Comparison of ENCODE assay signal across 11 cellular contexts in the genomic region with DNA sequence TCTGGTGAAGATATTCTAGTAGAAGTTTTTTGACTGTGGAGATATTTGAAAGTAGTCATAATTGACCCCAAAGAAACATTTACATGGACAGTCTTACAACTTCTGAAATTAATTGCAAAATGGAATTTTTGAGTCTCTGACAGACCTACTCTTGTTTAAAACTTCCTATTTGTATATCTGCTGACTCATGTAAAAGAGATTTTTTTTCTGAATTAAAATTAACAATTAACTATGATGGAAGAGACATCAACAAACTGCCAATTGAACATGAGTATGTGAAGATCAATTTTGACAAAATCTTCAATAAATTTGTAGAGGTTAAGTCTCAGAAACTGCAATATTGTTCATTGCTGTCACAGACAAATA.
DNase-seq lines count a peak whose midpoint lies in the region; ATAC-seq and TF ChIP-seq lines count a peak whose summit lies in the region.
"Had no signal": no experiment of that assay in that cellular context is flagged by ENCODE, and none has a peak within 500 bp of the region (broad histone marks: within the 10 kb centered on the region; RNA-seq: fewer than 3 reads in every experiment).

No MANE protein-coding gene starts in this region.

- no peaks in the 10 kb centered on the region for H3K9me3 Mint-ChIP-seq in activated T-cell treated with anti-CD3 and anti-CD28 coated beads, Interleukin-2, amount 50 U/mL, for 72 hours

- H3K4me2 ChIP-seq in OCI-LY3 (ENCODE audit: low read length): peak overlapping the region; percentile 41
- peak overlapping the region; percentile 70 for H3K4me2 ChIP-seq in smooth muscle cell

- H3K36me3 ChIP-seq in OCI-LY3 (replicated peaks; ENCODE audit: low read depth, low read length) (no peaks in the 10 kb centered on the region), brain microvascular endothelial cell (replicated peaks) (no peaks in the 10 kb centered on the region), smooth muscle cell (ENCODE audit: low read depth) (no peaks in the 10 kb centered on the region)
- H3K36me3 ChIP-seq: lower lobe of right lung had no signal

- no peak overlapping the region for H3K9ac ChIP-seq in OCI-LY3 (ENCODE audit: low read length)
- peak overlapping the region; percentile 38 for H3K9ac ChIP-seq in smooth muscle cell (ENCODE audit: low read depth)

- H4K20me1 ChIP-seq in OCI-LY3 (ENCODE audit: insufficient read depth, low read length): peaks cover 16% of the 10 kb centered on the region
- no peaks in the 10 kb centered on the region for H4K20me1 ChIP-seq in smooth muscle cell (ENCODE audit: low read depth)

- H3K4me1 Mint-ChIP-seq in activated T-cell treated with anti-CD3 and anti-CD28 coated beads, Interleukin-2, amount 50 U/mL, for 72 hours (ENCODE audit: low read depth): peaks cover 58% of the 10 kb centered on the region

- no peak for ATAC-seq in activated T-cell treated with anti-CD3 and anti-CD28 coated beads, Interleukin-2, amount 50 U/mL, for 72 hours (replicated peaks in 1 of 2)
- ATAC-seq in GM18873 (IDR thresholded peaks at IDR 0.05; ENCODE audit: low FRiP score, unreplicated experiment) (no peak), GM21528 (IDR thresholded peaks at IDR 0.05; ENCODE audit: low FRiP score, unreplicated experiment) (no peak)
- ATAC-seq: lower lobe of right lung had no signal

- no peaks in the 10 kb centered on the region for H3K27me3 Mint-ChIP-seq in activated T-cell treated with anti-CD3 and anti-CD28 coated beads, Interleukin-2, amount 50 U/mL, for 72 hours (ENCODE audit: low read depth)

- H3K79me2 ChIP-seq in OCI-LY3 (ENCODE audit: low read length) (no peaks in the 10 kb centered on the region), smooth muscle cell (ENCODE audit: low read depth) (no peaks in the 10 kb centered on the region)

- H3K27me3 ChIP-seq in OCI-LY3 (ENCODE audit: low read depth, low read length) (peaks cover 67% of the 10 kb centered on the region), brain microvascular endothelial cell (replicated peaks) (no peaks in the 10 kb centered on the region), smooth muscle cell (ENCODE audit: low read depth) (no peaks in the 10 kb centered on the region)

- DNase-seq in activated T-cell treated with anti-CD3 and anti-CD28 coated beads, Interleukin-2, amount 50 U/mL, for 72 hours: no peak
- DNase-seq in activated T-cell treated with anti-CD3 and anti-CD28 coated beads, Interleukin-2, amount 50 U/mL, for 1 hour: no peak
- DNase-seq in brain microvascular endothelial cell (no peak), smooth muscle cell (lab: John Stamatoyannopoulos, UW; ENCODE audit: unreplicated experiment) (no peak), EL (no peak)
- DNase-seq: lower lobe of right lung, NCI-H1417 treated with DMSO at 0.1 percent for 48 hours, NCI-H510A had no signal

- H3K36me3 Mint-ChIP-seq in activated T-cell treated with anti-CD3 and anti-CD28 coated beads, Interleukin-2, amount 50 U/mL, for 72 hours (ENCODE audit: insufficient read depth in 2 of 2): peaks cover 0 to 3% of the 10 kb centered on the region in 2 donors

- H3F3A ChIP-seq in smooth muscle cell (ENCODE audit: low read depth): peaks cover 3% of the 10 kb centered on the region

- in situ Hi-C loops in brain microvascular endothelial cell (cut with HindIII; ENCODE audit: low pct_ligation_motif_present, low sequenced_read_pairs): no loop called here

- peaks cover 5% of the 10 kb centered on the region; the same call in 1 of the 2 replicates for H3K9me3 ChIP-seq in OCI-LY3 (ENCODE audit: insufficient read depth, low read length)
- H3K9me3 ChIP-seq in smooth muscle cell (replicated peaks; ENCODE audit: low read depth): no peaks in the 10 kb centered on the region
- H3K9me3 ChIP-seq: lower lobe of right lung had no signal

- H3K27ac ChIP-seq in OCI-LY3 (ENCODE audit: low read length) (no peak overlapping the region), brain microvascular endothelial cell (peak overlapping the region; percentile 75), smooth muscle cell (ENCODE audit: low read depth) (peak overlapping the region; percentile 79)
- H3K27ac ChIP-seq: lower lobe of right lung had no signal

- peak overlapping the region; percentile 81 for H3K27ac Mint-ChIP-seq in activated T-cell treated with anti-CD3 and anti-CD28 coated beads, Interleukin-2, amount 50 U/mL, for 72 hours

- no peak for TF ChIP-seq CTCF in OCI-LY3 (IDR thresholded peaks at IDR 0.05; ENCODE audit: low read depth, low read length)
- no peak for TF ChIP-seq CTCF in brain microvascular endothelial cell (IDR thresholded peaks at IDR 0.05; ENCODE audit: low read depth, low read length, missing control alignments)
- no peak for TF ChIP-seq CTCF in smooth muscle cell (IDR thresholded peaks at IDR 0.05; ENCODE audit: borderline replicate concordance, insufficient read depth, poor library complexity, severe bottlenecking)

- peaks cover 49% of the 10 kb centered on the region for H3K4me1 ChIP-seq in OCI-LY3 (ENCODE audit: low read length)
- peaks cover 7% of the 10 kb centered on the region for H3K4me1 ChIP-seq in smooth muscle cell (ENCODE audit: low read depth)

- H3K4me3 ChIP-seq in OCI-LY3 (ENCODE audit: low read length) (no peak overlapping the region), brain microvascular endothelial cell (ENCODE audit: low read depth, low read length) (no peak overlapping the region), smooth muscle cell (no peak overlapping the region)
- H3K4me3 ChIP-seq: lower lobe of right lung had no signal

- H3K4me3 Mint-ChIP-seq in activated T-cell treated with anti-CD3 and anti-CD28 coated beads, Interleukin-2, amount 50 U/mL, for 72 hours: peak overlapping the region; percentile 68 to 74

- no peak overlapping the region for H2AFZ ChIP-seq in OCI-LY3 (ENCODE audit: low read depth, low read length)
- no peak overlapping the region for H2AFZ ChIP-seq in smooth muscle cell (ENCODE audit: low read depth)
